In genomic region chr19:15108845-15109767, GRCh38 we compare ENCODE assay signal across 15 cellular contexts. TPM values are rescaled to one million over a fixed set of nuclear protein-coding genes. Genes with fewer than 3 reads are reported as not detected.
DNase-seq lines count a peak whose midpoint lies in the region; ATAC-seq and TF ChIP-seq lines count a peak whose summit lies in the region.
"Had no signal": no experiment of that assay in that cellular context is flagged by ENCODE, and none has a peak within 500 bp of the region (broad histone marks: within the 10 kb centered on the region; RNA-seq: fewer than 3 reads in every experiment).

No MANE protein-coding gene starts in this region.

- H3K4me3 ChIP-seq in WI38 (ENCODE audit: low read depth, low read length), result peak overlapping the region; percentile 72
- peak overlapping the region; percentile 49 to 79 for H3K4me3 ChIP-seq in foreskin fibroblast (ENCODE audit: low read depth in 1 of 2, low read length in 2 of 2)
- H3K4me3 ChIP-seq in skeletal muscle cell (ENCODE audit: low read depth, low read length), result peak overlapping the region; percentile 83

- peak; percentile 38 for DNase-seq in D341Med (ENCODE audit: low spot score)
- DNase-seq in foreskin fibroblast, result no peak
- no peak for DNase-seq in skeletal muscle cell (ENCODE audit: low read depth)
- no peak for DNase-seq in NCI-H69 (lab: John Stamatoyannopoulos, UW)
- DNase-seq in stimulated activated naive CD8-positive, alpha-beta T cell treated with anti-CD3 and anti-CD28 coated beads, Interleukin-15, Interleukin-2, amounts not matched to agents 100 U/mL and 50 U/mL, for 24 hours, result no peak
- DNase-seq in SK-N-DZ (ENCODE audit: low spot score), result no peak
- DNase-seq: amygdala; effector memory CD4-positive, alpha-beta T cell; MV-4-11; NCI-H446 treated with DMSO at 0.1 percent for 48 hours; SHP77; stimulated activated CD4-positive, alpha-beta T cell treated with anti-CD3 and anti-CD28 coated beads, Interleukin-12 subunit alpha, Interleukin-12 subunit beta, amount 100 ng/mL, for 4 hours had no signal

- no peak for TF ChIP-seq CTCF in WI38 (IDR thresholded peaks at IDR 0.05; ENCODE audit: low read depth, low read length)
- no peak for TF ChIP-seq CTCF in foreskin fibroblast (IDR thresholded peaks at IDR 0.05; ENCODE audit: low read depth, low read length)

- no peak for ATAC-seq in HG03442 (IDR thresholded peaks at IDR 0.05; ENCODE audit: unreplicated experiment)
- ATAC-seq in stimulated activated naive CD8-positive, alpha-beta T cell treated with anti-CD3 and anti-CD28 coated beads, Interleukin-15, Interleukin-2, amounts not matched to agents 100 U/mL and 50 U/mL, for 24 hours, result no peak

RNA-seq across cellular contexts. Expression of gene SYDE1, which starts 1.9 kb away (rescaled TPM):
- polyA plus RNA-seq in SK-N-DZ (2014; cell fraction: cytosol; rRNA removed), result 3.1 and 4.5 TPM in 2 replicates
- 5.5 and 6.8 TPM in 2 replicates for polyA plus RNA-seq in SK-N-DZ (2014; cell fraction: nucleus; rRNA removed)
- polyA plus RNA-seq: CD14-positive monocyte had no signal

RNA-seq across cellular contexts. Expression of gene OR1I1, which starts 27.1 kb away (rescaled TPM):
- polyA plus RNA-seq in SK-N-DZ (2014; cell fraction: cytosol; rRNA removed), result not detected in 2 replicates
- polyA plus RNA-seq in SK-N-DZ (2014; cell fraction: nucleus; rRNA removed), result not detected in 2 replicates
- polyA plus RNA-seq: CD14-positive monocyte had no signal

RNA-seq across cellular contexts. Expression of gene CASP14, which starts 59.8 kb away (rescaled TPM):
- not detected in 2 replicates for polyA plus RNA-seq in SK-N-DZ (2014; cell fraction: cytosol; rRNA removed)
- not detected in 2 replicates for polyA plus RNA-seq in SK-N-DZ (2014; cell fraction: nucleus; rRNA removed)
- polyA plus RNA-seq: CD14-positive monocyte had no signal
